26 cellular contexts compared by ENCODE assay signal in genomic region chr2:70484086-70484485, GRCh38.
"Had no signal": no experiment of that assay in that cellular context is flagged by ENCODE, and none has a peak within 500 bp of the region (broad histone marks: within the 10 kb centered on the region; RNA-seq: fewer than 3 reads in every experiment).

No MANE protein-coding gene starts in this region.

- H3K4me1 ChIP-seq: lower lobe of right lung, pancreas, prostate gland, stomach, testis, thyroid gland, vagina had no signal

- FAIRE-seq: kidney, pancreas had no signal

- ATAC-seq: left colon; left lung; lower lobe of right lung; naive thymus-derived CD8-positive, alpha-beta T cell; pancreas; right cardiac atrium; sciatic nerve; stimulated activated naive B cell treated with anti-CD40 and anti-IgM and Interleukin-4, amounts not matched to agents 10 μg/mL and 1 μg/mL and 100 μg/mL, for 72 hours; stimulated activated naive CD8-positive, alpha-beta T cell treated with anti-CD3 and anti-CD28 coated beads, Interleukin-15, Interleukin-2, amounts not matched to agents 100 U/mL and 50 U/mL, for 24 hours had no signal

- H3K27ac ChIP-seq: left lung, lower lobe of right lung, pancreas, prostate gland, skin epidermis, stomach, testis, thyroid gland, vagina had no signal

- H3K36me3 ChIP-seq: left lung, lower lobe of right lung, pancreas, prostate gland, stomach, thyroid gland, vagina had no signal

- H3K9me3 ChIP-seq: lower lobe of right lung, pancreas, prostate gland, testis, thyroid gland, vagina had no signal

- H3K27me3 ChIP-seq: left lung, pancreas, stomach, testis, thyroid gland, vagina had no signal

- H3K4me3 ChIP-seq: left lung, lower lobe of right lung, pancreas, prostate gland, skin epidermis, stomach, testis, thyroid gland, vagina had no signal

- DNase-seq: hippocampal formation; kidney; left colon; left lung; lower lobe of right lung; mammary epithelial cell; mesenchymal stem cell; naive thymus-derived CD8-positive, alpha-beta T cell; nucleus accumbens; pancreas; posterior cingulate gyrus; retina; right cardiac atrium; stimulated activated CD4-positive, alpha-beta T cell treated with anti-CD3 and anti-CD28 coated beads, Interleukin-12 subunit alpha, Interleukin-12 subunit beta, amount 100 ng/mL, for 4 hours; stimulated activated CD4-positive, alpha-beta T cell treated with anti-CD3 and anti-CD28 coated beads, Interleukin-15, amount 100 ng/mL, for 24 hours; stimulated activated CD4-positive, alpha-beta T cell treated with anti-CD3 and anti-CD28 coated beads, Interleukin-2, amount 100 ng/mL, for 24 hours; stimulated activated CD4-positive, alpha-beta T cell treated with anti-CD3 and anti-CD28 coated beads, Interleukin-4, amount 100 ng/mL, for 1 hour; stimulated activated naive B cell treated with anti-CD40 and anti-IgM and Interleukin-4, amounts not matched to agents 10 μg/mL and 1 μg/mL and 100 μg/mL, for 72 hours; stimulated activated naive CD8-positive, alpha-beta T cell treated with anti-CD3 and anti-CD28 coated beads, Interleukin-15, Interleukin-2, amounts not matched to agents 100 U/mL and 50 U/mL, for 24 hours; stomach; testis; thyroid gland had no signal
